In the genomic region with DNA sequence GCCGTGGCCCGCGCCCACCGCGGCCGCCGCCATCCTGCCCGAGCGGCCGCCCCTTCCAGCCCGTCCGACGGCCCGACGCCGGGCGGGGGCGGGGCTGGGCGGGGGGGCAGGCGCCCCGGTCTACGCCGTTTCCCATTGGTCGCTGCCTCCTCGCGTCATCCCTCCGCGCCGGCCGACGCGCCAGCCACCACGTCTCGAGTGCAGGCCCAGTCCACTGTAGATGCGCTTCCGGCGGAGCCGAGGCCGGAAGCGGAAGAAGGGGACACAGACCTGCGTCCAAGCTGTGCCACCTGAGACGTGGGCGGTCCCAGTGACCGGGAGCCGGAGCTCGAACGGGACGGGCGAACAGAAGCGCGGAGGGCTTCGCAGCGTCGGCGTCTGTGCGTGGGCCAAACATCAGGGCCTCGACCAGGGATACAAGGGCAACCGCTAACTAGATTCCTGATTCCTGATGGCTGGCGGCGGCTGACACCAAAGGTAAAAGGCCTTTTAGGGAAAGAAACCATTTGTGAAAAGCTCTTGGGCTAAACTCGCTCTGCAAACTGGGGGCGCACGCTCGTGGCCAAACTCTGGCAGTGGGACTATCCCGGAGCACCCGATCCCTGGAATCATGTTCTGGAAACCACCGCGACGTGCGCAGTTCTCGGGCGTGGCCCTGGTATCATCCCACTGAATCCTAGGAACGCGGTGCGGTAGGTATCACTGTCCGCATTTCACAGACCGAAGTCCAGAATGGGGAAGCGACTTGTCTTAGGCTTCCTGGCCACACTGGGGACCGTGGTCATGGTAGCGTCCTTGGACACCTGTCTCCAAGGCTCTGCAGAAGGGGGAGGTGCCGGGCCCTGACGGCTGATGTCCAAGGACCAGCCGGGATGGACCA, we compare ENCODE assay signal across 1 cellular context.
TF ChIP-seq lines count a peak whose summit lies in the region.

TSS of gene SLC35E1 (minus strand) at position 84 of the 880 bp plus-strand sequence. CDS start at position 33, 51 bp downstream.

TF ChIP-seq in K562, 482 proteins besides CTCF, POLR2A, EP300 and RAD21 (continued from another document and continues in another):
- TF ChIP-seq TFAP4 (CRISPR knock-in tag; IDR thresholded peaks at IDR 0.05; ENCODE audit: borderline replicate concordance): peak; percentile 96
- peak; percentile 25; the same call in 1 of the 2 replicates for TF ChIP-seq SOX6 (IDR thresholded peaks at IDR 0.05)
- peak; percentile 10; the same call in 1 of the 2 replicates for TF ChIP-seq CHD2 (IDR thresholded peaks at IDR 0.05; ENCODE audit: low read depth, low read length)
- TF ChIP-seq FUS (optimal IDR thresholded peaks at IDR 0.05; ENCODE audit: low read depth, low read length): no peak
- TF ChIP-seq FOXK2 (conservative IDR thresholded peaks at IDR 0.05 in 1 of 2, IDR thresholded peaks at IDR 0.05 in 1 of 2; ENCODE audit: low read depth in 2 of 2): peak; percentile 68 to 83
- no peak for TF ChIP-seq PTTG1 (tag; IDR thresholded peaks at IDR 0.05; ENCODE audit: low read depth)
- no peak for TF ChIP-seq ZNF347 (CRISPR knock-in tag; IDR thresholded peaks at IDR 0.05; ENCODE audit: low read depth)
- no peak for TF ChIP-seq CBX1 (IDR thresholded peaks at IDR 0.05; ENCODE audit: low read depth)
- TF ChIP-seq, protein P1, sequence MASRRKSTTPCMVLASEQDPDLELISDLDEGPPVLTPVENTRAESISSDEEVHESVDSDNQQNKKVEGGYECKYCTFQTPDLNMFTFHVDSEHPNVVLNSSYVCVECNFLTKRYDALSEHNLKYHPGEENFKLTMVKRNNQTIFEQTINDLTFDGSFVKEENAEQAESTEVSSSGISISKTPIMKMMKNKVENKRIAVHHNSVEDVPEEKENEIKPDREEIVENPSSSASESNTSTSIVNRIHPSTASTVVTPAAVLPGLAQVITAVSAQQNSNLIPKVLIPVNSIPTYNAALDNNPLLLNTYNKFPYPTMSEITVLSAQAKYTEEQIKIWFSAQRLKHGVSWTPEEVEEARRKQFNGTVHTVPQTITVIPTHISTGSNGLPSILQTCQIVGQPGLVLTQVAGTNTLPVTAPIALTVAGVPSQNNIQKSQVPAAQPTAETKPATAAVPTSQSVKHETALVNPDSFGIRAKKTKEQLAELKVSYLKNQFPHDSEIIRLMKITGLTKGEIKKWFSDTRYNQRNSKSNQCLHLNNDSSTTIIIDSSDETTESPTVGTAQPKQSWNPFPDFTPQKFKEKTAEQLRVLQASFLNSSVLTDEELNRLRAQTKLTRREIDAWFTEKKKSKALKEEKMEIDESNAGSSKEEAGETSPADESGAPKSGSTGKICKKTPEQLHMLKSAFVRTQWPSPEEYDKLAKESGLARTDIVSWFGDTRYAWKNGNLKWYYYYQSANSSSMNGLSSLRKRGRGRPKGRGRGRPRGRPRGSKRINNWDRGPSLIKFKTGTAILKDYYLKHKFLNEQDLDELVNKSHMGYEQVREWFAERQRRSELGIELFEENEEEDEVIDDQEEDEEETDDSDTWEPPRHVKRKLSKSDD (conservative IDR thresholded peaks at IDR 0.05; ENCODE audit: low read length): peak; percentile 80
- no peak for TF ChIP-seq KLF6 (CRISPR knock-in tag; IDR thresholded peaks at IDR 0.05; ENCODE audit: borderline replicate concordance)
- TF ChIP-seq THRAP3 (IDR thresholded peaks at IDR 0.05; ENCODE audit: borderline replicate concordance): no peak
- TF ChIP-seq RBM15 (IDR thresholded peaks at IDR 0.05; ENCODE audit: insufficient read depth, low read length): no peak
- TF ChIP-seq MAFK (IDR thresholded peaks at IDR 0.05; ENCODE audit: low read length): no peak
- TF ChIP-seq IRF2 (CRISPR knock-in tag; IDR thresholded peaks at IDR 0.05): no peak
- peak; percentile 95 for TF ChIP-seq SP1 (CRISPR knock-in tag; IDR thresholded peaks at IDR 0.05)
- TF ChIP-seq, protein P2, sequence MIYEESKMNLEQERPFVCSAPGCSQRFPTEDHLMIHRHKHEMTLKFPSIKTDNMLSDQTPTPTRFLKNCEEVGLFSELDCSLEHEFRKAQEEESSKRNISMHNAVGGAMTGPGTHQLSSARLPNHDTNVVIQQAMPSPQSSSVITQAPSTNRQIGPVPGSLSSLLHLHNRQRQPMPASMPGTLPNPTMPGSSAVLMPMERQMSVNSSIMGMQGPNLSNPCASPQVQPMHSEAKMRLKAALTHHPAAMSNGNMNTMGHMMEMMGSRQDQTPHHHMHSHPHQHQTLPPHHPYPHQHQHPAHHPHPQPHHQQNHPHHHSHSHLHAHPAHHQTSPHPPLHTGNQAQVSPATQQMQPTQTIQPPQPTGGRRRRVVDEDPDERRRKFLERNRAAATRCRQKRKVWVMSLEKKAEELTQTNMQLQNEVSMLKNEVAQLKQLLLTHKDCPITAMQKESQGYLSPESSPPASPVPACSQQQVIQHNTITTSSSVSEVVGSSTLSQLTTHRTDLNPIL (CRISPR knock-in tag; IDR thresholded peaks at IDR 0.05): no peak
- TF ChIP-seq FOXK1 (CRISPR knock-in tag; IDR thresholded peaks at IDR 0.05; ENCODE audit: borderline replicate concordance): no peak
- TF ChIP-seq FOXM1 (IDR thresholded peaks at IDR 0.05; ENCODE audit: low read depth): no peak
- TF ChIP-seq FOXM1 (CRISPR knock-in tag; IDR thresholded peaks at IDR 0.05; ENCODE audit: low read depth): no peak
- no peak for TF ChIP-seq PATZ1 (CRISPR knock-in tag; IDR thresholded peaks at IDR 0.05; ENCODE audit: borderline replicate concordance)
- TF ChIP-seq FOXJ2 (tag; IDR thresholded peaks at IDR 0.05): no peak
- TF ChIP-seq GABPA (tag; conservative IDR thresholded peaks at IDR 0.05; ENCODE audit: low read depth): peak; percentile 98
- TF ChIP-seq ZNF79 (CRISPR knock-in tag; IDR thresholded peaks at IDR 0.05; ENCODE audit: low read depth): no peak
- TF ChIP-seq EZH2 (IDR thresholded peaks at IDR 0.05; ENCODE audit: borderline replicate concordance, low read depth, low read length): no peak
- TF ChIP-seq FOSL1 (tag; conservative IDR thresholded peaks at IDR 0.05): no peak
- no peak for TF ChIP-seq SREBF2 (CRISPR knock-in tag; IDR thresholded peaks at IDR 0.05)
- TF ChIP-seq RFX1 (IDR thresholded peaks at IDR 0.05): peak; percentile 77
- TF ChIP-seq KAT8 (IDR thresholded peaks at IDR 0.05; ENCODE audit: low read depth): no peak
- peak; percentile 99 for TF ChIP-seq MTA1 (IDR thresholded peaks at IDR 0.05; ENCODE audit: borderline replicate concordance)
- peak; percentile 2 for TF ChIP-seq HMGN3 (IDR thresholded peaks at IDR 0.05; ENCODE audit: borderline replicate concordance, extremely low read depth, insufficient read length, low read depth, low read length)
- peak; percentile 57; the same call in 1 of the 2 replicates for TF ChIP-seq SPI1 (IDR thresholded peaks at IDR 0.05; ENCODE audit: borderline replicate concordance, low read depth, low read length)
- TF ChIP-seq E2F8 (IDR thresholded peaks at IDR 0.05; ENCODE audit: low read depth, partially characterized antibody): peak; percentile 94
- peak; percentile 88 for TF ChIP-seq ETV5 (CRISPR knock-in tag; IDR thresholded peaks at IDR 0.05; ENCODE audit: low read depth)
- TF ChIP-seq, protein P3, sequence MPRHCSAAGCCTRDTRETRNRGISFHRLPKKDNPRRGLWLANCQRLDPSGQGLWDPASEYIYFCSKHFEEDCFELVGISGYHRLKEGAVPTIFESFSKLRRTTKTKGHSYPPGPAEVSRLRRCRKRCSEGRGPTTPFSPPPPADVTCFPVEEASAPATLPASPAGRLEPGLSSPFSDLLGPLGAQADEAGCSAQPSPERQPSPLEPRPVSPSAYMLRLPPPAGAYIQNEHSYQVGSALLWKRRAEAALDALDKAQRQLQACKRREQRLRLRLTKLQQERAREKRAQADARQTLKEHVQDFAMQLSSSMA (CRISPR knock-in tag; IDR thresholded peaks at IDR 0.05): no peak
- TF ChIP-seq CC2D1A (IDR thresholded peaks at IDR 0.05): no peak
- TF ChIP-seq ZBTB1 (CRISPR knock-in tag; IDR thresholded peaks at IDR 0.05; ENCODE audit: borderline replicate concordance, low read depth): no peak
- 0 out of 2 replicates have a peak, but pooled peaks have one; percentile 61 for TF ChIP-seq TOE1 (IDR thresholded peaks at IDR 0.05; ENCODE audit: borderline replicate concordance)
- no peak for TF ChIP-seq TOE1 (CRISPR knock-in tag; IDR thresholded peaks at IDR 0.05; ENCODE audit: borderline replicate concordance, low read depth)
- TF ChIP-seq ZNF766 (CRISPR knock-in tag; conservative IDR thresholded peaks at IDR 0.05): no peak
- TF ChIP-seq ZNF561 (CRISPR knock-in tag; conservative IDR thresholded peaks at IDR 0.05): no peak
- TF ChIP-seq SRSF3 (IDR thresholded peaks at IDR 0.05; ENCODE audit: insufficient read depth, low read length): no peak
- TF ChIP-seq ZNF133 (CRISPR knock-in tag; IDR thresholded peaks at IDR 0.05): no peak
- TF ChIP-seq CAMTA2 (CRISPR knock-in tag; conservative IDR thresholded peaks at IDR 0.05): no peak
- TF ChIP-seq FOXP4 (CRISPR knock-in tag; IDR thresholded peaks at IDR 0.05; ENCODE audit: borderline replicate concordance): no peak; the same call in 1 of the 2 replicates
- peak; percentile 59 for TF ChIP-seq TAF1 (IDR thresholded peaks at IDR 0.05; ENCODE audit: control insufficient read depth, extremely low read depth, insufficient read depth, low read length, severe bottlenecking)
- no peak for TF ChIP-seq POLR2AphosphoS2 (IDR thresholded peaks at IDR 0.05; ENCODE audit: low read length)
- peak; percentile 81; the same call in 1 of the 2 replicates for TF ChIP-seq HDAC2 (IDR thresholded peaks at IDR 0.05)
- TF ChIP-seq SMARCE1 (IDR thresholded peaks at IDR 0.05): no peak
- peak in 1 of 2 experiments; percentile 83; a peak in 2 of 4 replicates for TF ChIP-seq KDM4B (IDR thresholded peaks at IDR 0.05; ENCODE audit: borderline replicate concordance in 2 of 2, low read depth in 1 of 2)
- TF ChIP-seq TEAD4 (IDR thresholded peaks at IDR 0.05; ENCODE audit: low read length): no peak
- no peak for TF ChIP-seq TEAD4 (CRISPR knock-in tag; IDR thresholded peaks at IDR 0.05; ENCODE audit: borderline replicate concordance)
- TF ChIP-seq KDM5B (IDR thresholded peaks at IDR 0.05; ENCODE audit: insufficient replicate concordance, low read depth, low read length): peak; percentile 91
- no peak for TF ChIP-seq USF2 (CRISPR knock-in tag; IDR thresholded peaks at IDR 0.05)
- TF ChIP-seq SMAD1 (IDR thresholded peaks at IDR 0.05; ENCODE audit: low read depth, low read length, partially characterized antibody): no peak
- TF ChIP-seq CEBPG (CRISPR knock-in tag; IDR thresholded peaks at IDR 0.05): no peak
- TF ChIP-seq CEBPG (tag; conservative IDR thresholded peaks at IDR 0.05 in 1 of 2, IDR thresholded peaks at IDR 0.05 in 1 of 2): no peak
- no peak for TF ChIP-seq ZNF217 (CRISPR knock-in tag; IDR thresholded peaks at IDR 0.05)
